Comparison of ENCODE assay signal across 1 cellular context in the genomic region with DNA sequence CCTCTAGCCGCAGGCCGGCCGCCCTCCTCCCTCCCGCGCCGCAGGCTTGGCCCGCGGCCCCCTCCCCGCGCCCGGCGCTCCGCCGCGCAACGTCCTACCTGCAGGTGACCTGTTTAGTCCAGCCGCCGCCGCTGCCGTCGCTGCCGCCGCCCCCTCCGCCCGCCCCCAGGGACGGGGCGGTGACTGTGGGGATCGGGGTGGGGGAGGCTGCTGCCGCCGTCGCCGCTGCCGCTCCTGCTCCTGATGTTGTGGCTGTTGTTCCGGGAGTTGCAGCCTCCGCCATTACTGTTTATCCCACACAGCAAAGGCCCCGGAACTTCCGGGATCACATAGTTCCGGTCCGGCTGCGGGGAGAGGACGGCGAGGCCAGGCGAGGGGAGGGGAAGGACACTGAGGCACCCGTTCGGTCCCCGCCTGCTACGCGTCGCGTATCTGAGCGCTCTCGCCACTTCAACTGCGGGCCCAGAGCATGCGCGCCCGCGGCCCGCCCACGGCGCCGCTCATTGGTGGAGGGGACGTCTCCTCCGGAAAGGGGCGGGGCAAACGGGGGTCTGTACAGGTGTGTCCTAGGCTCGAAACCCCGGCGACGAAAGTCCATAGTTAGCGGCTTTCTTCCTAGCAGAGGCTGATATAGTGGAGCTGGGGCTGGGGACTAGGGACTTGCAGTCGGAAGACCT.
TF ChIP-seq lines count a peak whose summit lies in the region.

A gene with protein sequence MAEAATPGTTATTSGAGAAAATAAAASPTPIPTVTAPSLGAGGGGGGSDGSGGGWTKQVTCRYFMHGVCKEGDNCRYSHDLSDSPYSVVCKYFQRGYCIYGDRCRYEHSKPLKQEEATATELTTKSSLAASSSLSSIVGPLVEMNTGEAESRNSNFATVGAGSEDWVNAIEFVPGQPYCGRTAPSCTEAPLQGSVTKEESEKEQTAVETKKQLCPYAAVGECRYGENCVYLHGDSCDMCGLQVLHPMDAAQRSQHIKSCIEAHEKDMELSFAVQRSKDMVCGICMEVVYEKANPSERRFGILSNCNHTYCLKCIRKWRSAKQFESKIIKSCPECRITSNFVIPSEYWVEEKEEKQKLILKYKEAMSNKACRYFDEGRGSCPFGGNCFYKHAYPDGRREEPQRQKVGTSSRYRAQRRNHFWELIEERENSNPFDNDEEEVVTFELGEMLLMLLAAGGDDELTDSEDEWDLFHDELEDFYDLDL (minus strand): TSS at position 444 of the 677 bp plus-strand sequence. CDS start 161 bp downstream, at position 283.

TF ChIP-seq in GM12878, 131 proteins besides CTCF, POLR2A, EP300 and RAD21 (continued from another document and continues in another):
- TF ChIP-seq SIN3A (IDR thresholded peaks at IDR 0.05; ENCODE audit: low read depth, low read length) (peak; percentile 75; the same call in 1 of the 2 replicates), BRCA1 (IDR thresholded peaks at IDR 0.05; ENCODE audit: low read depth, low read length) (no peak), NR2C2 (IDR thresholded peaks at IDR 0.05; ENCODE audit: borderline replicate concordance, control insufficient read depth, insufficient read length, low read depth) (no peak), EGR1 (IDR thresholded peaks at IDR 0.05; ENCODE audit: borderline replicate concordance in 1 of 2, low read depth in 2 of 2, low read length in 2 of 2) (peak in 1 of 2 experiments; percentile 43; a peak in 1 of 3 replicates), BMI1 (IDR thresholded peaks at IDR 0.05; ENCODE audit: borderline replicate concordance) (no peak), ETV6 (conservative IDR thresholded peaks at IDR 0.05 in 1 of 2, IDR thresholded peaks at IDR 0.05 in 1 of 2; ENCODE audit: borderline replicate concordance in 1 of 2, low read depth in 1 of 2) (no peak), RUNX3 (IDR thresholded peaks at IDR 0.05; ENCODE audit: low read length) (peak; percentile 30; the same call in 1 of the 2 replicates), KAT2A (conservative IDR thresholded peaks at IDR 0.05; ENCODE audit: control insufficient read depth, low read depth, low read length) (no peak), HCFC1 (IDR thresholded peaks at IDR 0.05; ENCODE audit: low read length) (peak; percentile 54; the same call in 1 of the 2 replicates), BACH1 (IDR thresholded peaks at IDR 0.05; ENCODE audit: borderline replicate concordance) (no peak), RFX5 (IDR thresholded peaks at IDR 0.05; ENCODE audit: low read depth, low read length) (peak; percentile 57; the same call in 1 of the 2 replicates), NFXL1 (IDR thresholded peaks at IDR 0.05; ENCODE audit: borderline replicate concordance) (no peak), CHD2 (IDR thresholded peaks at IDR 0.05; ENCODE audit: borderline replicate concordance, low read depth, low read length) (no peak), ZBED1 (IDR thresholded peaks at IDR 0.05; ENCODE audit: borderline replicate concordance) (no peak), RELA (IDR thresholded peaks at IDR 0.05; ENCODE audit: borderline replicate concordance, partially characterized antibody) (no peak), HDGF (IDR thresholded peaks at IDR 0.05) (peak; percentile 65; the same call in 1 of the 2 replicates), TBL1XR1 (IDR thresholded peaks at IDR 0.05; ENCODE audit: low read depth, low read length) (no peak), KLF5 (IDR thresholded peaks at IDR 0.05; ENCODE audit: partially characterized antibody) (no peak), IKZF2 (IDR thresholded peaks at IDR 0.05) (no peak), CBX3 (IDR thresholded peaks at IDR 0.05; ENCODE audit: borderline replicate concordance, low read depth) (no peak), JUNB (IDR thresholded peaks at IDR 0.05) (no peak), RBBP5 (conservative IDR thresholded peaks at IDR 0.05) (no peak), NFIC (IDR thresholded peaks at IDR 0.05; ENCODE audit: low read depth, low read length) (no peak), SREBF2 (IDR thresholded peaks at IDR 0.05; ENCODE audit: low read length) (no peak), TAF1 (IDR thresholded peaks at IDR 0.05; ENCODE audit: borderline replicate concordance, low read depth, low read length) (peak; percentile 64; the same call in 1 of the 2 replicates), KDM1A (IDR thresholded peaks at IDR 0.05; ENCODE audit: borderline replicate concordance) (no peak), PAX8 (IDR thresholded peaks at IDR 0.05) (no peak), ZNF217 (IDR thresholded peaks at IDR 0.05) (no peak), PAX5 (IDR thresholded peaks at IDR 0.05; ENCODE audit: borderline replicate concordance, low read depth, low read length) (no peak), LARP7 (IDR thresholded peaks at IDR 0.05) (no peak)
- TF ChIP-seq, protein P1, sequence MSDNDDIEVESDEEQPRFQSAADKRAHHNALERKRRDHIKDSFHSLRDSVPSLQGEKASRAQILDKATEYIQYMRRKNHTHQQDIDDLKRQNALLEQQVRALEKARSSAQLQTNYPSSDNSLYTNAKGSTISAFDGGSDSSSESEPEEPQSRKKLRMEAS (IDR thresholded peaks at IDR 0.05; ENCODE audit: low read depth, low read length): peak; percentile 82
- TF ChIP-seq, protein P2, sequence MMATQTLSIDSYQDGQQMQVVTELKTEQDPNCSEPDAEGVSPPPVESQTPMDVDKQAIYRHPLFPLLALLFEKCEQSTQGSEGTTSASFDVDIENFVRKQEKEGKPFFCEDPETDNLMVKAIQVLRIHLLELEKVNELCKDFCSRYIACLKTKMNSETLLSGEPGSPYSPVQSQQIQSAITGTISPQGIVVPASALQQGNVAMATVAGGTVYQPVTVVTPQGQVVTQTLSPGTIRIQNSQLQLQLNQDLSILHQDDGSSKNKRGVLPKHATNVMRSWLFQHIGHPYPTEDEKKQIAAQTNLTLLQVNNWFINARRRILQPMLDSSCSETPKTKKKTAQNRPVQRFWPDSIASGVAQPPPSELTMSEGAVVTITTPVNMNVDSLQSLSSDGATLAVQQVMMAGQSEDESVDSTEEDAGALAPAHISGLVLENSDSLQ (IDR thresholded peaks at IDR 0.05): no peak
- TF ChIP-seq, protein P3, sequence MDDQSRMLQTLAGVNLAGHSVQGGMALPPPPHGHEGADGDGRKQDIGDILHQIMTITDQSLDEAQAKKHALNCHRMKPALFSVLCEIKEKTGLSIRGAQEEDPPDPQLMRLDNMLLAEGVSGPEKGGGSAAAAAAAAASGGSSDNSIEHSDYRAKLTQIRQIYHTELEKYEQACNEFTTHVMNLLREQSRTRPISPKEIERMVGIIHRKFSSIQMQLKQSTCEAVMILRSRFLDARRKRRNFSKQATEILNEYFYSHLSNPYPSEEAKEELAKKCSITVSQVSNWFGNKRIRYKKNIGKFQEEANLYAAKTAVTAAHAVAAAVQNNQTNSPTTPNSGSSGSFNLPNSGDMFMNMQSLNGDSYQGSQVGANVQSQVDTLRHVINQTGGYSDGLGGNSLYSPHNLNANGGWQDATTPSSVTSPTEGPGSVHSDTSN (IDR thresholded peaks at IDR 0.05; ENCODE audit: insufficient replicate concordance, low read depth, low read length): no peak
- TF ChIP-seq, protein P4, sequence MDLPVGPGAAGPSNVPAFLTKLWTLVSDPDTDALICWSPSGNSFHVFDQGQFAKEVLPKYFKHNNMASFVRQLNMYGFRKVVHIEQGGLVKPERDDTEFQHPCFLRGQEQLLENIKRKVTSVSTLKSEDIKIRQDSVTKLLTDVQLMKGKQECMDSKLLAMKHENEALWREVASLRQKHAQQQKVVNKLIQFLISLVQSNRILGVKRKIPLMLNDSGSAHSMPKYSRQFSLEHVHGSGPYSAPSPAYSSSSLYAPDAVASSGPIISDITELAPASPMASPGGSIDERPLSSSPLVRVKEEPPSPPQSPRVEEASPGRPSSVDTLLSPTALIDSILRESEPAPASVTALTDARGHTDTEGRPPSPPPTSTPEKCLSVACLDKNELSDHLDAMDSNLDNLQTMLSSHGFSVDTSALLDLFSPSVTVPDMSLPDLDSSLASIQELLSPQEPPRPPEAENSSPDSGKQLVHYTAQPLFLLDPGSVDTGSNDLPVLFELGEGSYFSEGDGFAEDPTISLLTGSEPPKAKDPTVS (IDR thresholded peaks at IDR 0.05; ENCODE audit: low read depth, low read length): no peak
- TF ChIP-seq, protein P5, sequence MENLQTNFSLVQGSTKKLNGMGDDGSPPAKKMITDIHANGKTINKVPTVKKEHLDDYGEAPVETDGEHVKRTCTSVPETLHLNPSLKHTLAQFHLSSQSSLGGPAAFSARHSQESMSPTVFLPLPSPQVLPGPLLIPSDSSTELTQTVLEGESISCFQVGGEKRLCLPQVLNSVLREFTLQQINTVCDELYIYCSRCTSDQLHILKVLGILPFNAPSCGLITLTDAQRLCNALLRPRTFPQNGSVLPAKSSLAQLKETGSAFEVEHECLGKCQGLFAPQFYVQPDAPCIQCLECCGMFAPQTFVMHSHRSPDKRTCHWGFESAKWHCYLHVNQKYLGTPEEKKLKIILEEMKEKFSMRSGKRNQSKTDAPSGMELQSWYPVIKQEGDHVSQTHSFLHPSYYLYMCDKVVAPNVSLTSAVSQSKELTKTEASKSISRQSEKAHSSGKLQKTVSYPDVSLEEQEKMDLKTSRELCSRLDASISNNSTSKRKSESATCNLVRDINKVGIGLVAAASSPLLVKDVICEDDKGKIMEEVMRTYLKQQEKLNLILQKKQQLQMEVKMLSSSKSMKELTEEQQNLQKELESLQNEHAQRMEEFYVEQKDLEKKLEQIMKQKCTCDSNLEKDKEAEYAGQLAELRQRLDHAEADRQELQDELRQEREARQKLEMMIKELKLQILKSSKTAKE (IDR thresholded peaks at IDR 0.05; ENCODE audit: low read depth, poor library complexity, severe bottlenecking): no peak
- TF ChIP-seq, protein P6, sequence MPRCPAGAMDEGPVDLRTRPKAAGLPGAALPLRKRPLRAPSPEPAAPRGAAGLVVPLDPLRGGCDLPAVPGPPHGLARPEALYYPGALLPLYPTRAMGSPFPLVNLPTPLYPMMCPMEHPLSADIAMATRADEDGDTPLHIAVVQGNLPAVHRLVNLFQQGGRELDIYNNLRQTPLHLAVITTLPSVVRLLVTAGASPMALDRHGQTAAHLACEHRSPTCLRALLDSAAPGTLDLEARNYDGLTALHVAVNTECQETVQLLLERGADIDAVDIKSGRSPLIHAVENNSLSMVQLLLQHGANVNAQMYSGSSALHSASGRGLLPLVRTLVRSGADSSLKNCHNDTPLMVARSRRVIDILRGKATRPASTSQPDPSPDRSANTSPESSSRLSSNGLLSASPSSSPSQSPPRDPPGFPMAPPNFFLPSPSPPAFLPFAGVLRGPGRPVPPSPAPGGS (IDR thresholded peaks at IDR 0.05; ENCODE audit: borderline replicate concordance, insufficient read depth, low read depth, low read length, poor library complexity, severe bottlenecking): no peak
- TF ChIP-seq, protein P7, sequence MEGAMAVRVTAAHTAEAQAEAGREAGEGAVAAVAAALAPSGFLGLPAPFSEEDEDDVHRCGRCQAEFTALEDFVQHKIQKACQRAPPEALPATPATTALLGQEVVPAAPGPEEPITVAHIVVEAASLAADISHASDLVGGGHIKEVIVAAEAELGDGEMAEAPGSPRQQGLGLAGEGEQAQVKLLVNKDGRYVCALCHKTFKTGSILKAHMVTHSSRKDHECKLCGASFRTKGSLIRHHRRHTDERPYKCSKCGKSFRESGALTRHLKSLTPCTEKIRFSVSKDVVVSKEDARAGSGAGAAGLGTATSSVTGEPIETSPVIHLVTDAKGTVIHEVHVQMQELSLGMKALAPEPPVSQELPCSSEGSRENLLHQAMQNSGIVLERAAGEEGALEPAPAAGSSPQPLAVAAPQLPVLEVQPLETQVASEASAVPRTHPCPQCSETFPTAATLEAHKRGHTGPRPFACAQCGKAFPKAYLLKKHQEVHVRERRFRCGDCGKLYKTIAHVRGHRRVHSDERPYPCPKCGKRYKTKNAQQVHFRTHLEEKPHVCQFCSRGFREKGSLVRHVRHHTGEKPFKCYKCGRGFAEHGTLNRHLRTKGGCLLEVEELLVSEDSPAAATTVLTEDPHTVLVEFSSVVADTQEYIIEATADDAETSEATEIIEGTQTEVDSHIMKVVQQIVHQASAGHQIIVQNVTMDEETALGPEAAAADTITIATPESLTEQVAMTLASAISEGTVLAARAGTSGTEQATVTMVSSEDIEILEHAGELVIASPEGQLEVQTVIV (IDR thresholded peaks at IDR 0.05; ENCODE audit: borderline replicate concordance, partially characterized antibody): peak; percentile 63
- TF ChIP-seq, protein P8, sequence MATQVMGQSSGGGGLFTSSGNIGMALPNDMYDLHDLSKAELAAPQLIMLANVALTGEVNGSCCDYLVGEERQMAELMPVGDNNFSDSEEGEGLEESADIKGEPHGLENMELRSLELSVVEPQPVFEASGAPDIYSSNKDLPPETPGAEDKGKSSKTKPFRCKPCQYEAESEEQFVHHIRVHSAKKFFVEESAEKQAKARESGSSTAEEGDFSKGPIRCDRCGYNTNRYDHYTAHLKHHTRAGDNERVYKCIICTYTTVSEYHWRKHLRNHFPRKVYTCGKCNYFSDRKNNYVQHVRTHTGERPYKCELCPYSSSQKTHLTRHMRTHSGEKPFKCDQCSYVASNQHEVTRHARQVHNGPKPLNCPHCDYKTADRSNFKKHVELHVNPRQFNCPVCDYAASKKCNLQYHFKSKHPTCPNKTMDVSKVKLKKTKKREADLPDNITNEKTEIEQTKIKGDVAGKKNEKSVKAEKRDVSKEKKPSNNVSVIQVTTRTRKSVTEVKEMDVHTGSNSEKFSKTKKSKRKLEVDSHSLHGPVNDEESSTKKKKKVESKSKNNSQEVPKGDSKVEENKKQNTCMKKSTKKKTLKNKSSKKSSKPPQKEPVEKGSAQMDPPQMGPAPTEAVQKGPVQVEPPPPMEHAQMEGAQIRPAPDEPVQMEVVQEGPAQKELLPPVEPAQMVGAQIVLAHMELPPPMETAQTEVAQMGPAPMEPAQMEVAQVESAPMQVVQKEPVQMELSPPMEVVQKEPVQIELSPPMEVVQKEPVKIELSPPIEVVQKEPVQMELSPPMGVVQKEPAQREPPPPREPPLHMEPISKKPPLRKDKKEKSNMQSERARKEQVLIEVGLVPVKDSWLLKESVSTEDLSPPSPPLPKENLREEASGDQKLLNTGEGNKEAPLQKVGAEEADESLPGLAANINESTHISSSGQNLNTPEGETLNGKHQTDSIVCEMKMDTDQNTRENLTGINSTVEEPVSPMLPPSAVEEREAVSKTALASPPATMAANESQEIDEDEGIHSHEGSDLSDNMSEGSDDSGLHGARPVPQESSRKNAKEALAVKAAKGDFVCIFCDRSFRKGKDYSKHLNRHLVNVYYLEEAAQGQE (IDR thresholded peaks at IDR 0.05; ENCODE audit: low read depth, low read length): no peak
- TF ChIP-seq, protein P9, sequence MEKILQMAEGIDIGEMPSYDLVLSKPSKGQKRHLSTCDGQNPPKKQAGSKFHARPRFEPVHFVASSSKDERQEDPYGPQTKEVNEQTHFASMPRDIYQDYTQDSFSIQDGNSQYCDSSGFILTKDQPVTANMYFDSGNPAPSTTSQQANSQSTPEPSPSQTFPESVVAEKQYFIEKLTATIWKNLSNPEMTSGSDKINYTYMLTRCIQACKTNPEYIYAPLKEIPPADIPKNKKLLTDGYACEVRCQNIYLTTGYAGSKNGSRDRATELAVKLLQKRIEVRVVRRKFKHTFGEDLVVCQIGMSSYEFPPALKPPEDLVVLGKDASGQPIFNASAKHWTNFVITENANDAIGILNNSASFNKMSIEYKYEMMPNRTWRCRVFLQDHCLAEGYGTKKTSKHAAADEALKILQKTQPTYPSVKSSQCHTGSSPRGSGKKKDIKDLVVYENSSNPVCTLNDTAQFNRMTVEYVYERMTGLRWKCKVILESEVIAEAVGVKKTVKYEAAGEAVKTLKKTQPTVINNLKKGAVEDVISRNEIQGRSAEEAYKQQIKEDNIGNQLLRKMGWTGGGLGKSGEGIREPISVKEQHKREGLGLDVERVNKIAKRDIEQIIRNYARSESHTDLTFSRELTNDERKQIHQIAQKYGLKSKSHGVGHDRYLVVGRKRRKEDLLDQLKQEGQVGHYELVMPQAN (conservative IDR thresholded peaks at IDR 0.05): no peak; the same call in 1 of the 2 replicates
